33 cellular contexts compared by ENCODE assay signal in the genomic region with DNA sequence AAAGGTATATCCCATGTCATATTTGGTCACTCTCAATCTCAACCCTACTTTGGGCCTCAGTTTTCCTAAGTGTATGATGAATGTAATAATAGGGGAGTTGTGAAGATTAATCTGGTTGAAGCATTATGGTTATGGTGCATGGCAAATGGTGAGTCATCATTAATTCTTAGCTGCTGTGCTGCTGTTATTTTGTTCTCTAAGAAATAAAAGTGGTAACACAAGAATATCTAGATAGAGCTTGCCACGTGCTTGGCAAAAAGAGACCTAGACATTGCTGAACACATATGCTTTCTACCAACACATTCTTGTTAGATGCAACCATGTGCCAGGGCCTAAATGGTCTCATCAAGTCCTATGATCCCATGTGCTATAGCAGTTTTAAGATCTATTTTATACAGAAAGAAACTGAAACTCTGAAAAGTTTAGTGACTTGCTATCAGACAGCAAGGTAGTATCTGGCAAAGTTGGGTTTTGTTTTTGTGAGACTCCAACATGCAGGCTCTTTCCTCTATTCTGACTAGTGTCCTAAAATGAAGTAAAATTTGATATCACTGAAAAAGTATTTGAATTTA.
DNase-seq lines count a peak whose midpoint lies in the region; ATAC-seq, FAIRE-seq and TF ChIP-seq lines count a peak whose summit lies in the region.
"Had no signal": no experiment of that assay in that cellular context is flagged by ENCODE, and none has a peak within 500 bp of the region (broad histone marks: within the 10 kb centered on the region; RNA-seq: fewer than 3 reads in every experiment).

No MANE protein-coding gene starts in this region.

- H3K79me2 ChIP-seq in mammary epithelial cell (ENCODE audit: insufficient read depth, low read length) (no peaks in the 10 kb centered on the region), K562 (ENCODE audit: control insufficient read depth, insufficient read depth, low read length) (no peaks in the 10 kb centered on the region), trophoblast cell (ENCODE audit: control insufficient read depth, insufficient read depth, low read length, poor library complexity) (no peaks in the 10 kb centered on the region)

- no TSS peak for BruUV-seq in mammary epithelial cell (replicated peaks; lab: Mats Ljungman, UMichigan)
- no TSS peak for BruUV-seq in MCF 10A (replicated peaks; lab: Mats Ljungman, UMichigan)
- no TSS peak for BruUV-seq in K562 (replicated peaks; lab: Mats Ljungman, UMichigan)

- H4K91ac ChIP-seq in trophoblast cell (ENCODE audit: low read depth, low read length) = no peak overlapping the region

- DNase-seq in mammary epithelial cell (peak; percentile 34), MCF 10A (ENCODE audit: unreplicated experiment) (no peak), K562 (ENCODE audit: extremely low read depth in 1 of 4, low spot score in 3 of 4) (no peak), fibroblast of mammary gland (ENCODE audit: low read depth) (peak; percentile 37), trophoblast cell (no peak), sciatic nerve (ENCODE audit: low spot score) (no peak)
- DNase-seq: activated CD4-positive, CD25-positive, alpha-beta regulatory T cell; activated CD8-positive, alpha-beta memory T cell treated with anti-CD3 and anti-CD28 coated beads, Interleukin-2, amount 10 ng/mL, durations not matched to agents 7 days and 5 days; activated naive CD8-positive, alpha-beta T cell treated with anti-CD3 and anti-CD28 coated beads, Interleukin-2, amount 50 U/mL, for 24 hours; activated T-cell treated with anti-CD3 and anti-CD28 coated beads, Interleukin-2, amount 50 U/mL, for 48 hours; cerebellar nuclear complex; DND-41; GF-D8; KG1; left ventricle myocardium superior; naive B cell; NCI-H1417 treated with DMSO at 0.1 percent for 48 hours; NCI-H2081; NCI-H524 treated with DMSO at 0.1 percent for 48 hours; PC-9; SK-N-SH; small intestine; stimulated activated naive B cell treated with anti-CD40 and anti-IgM and Interleukin-4, amounts not matched to agents 10 μg/mL and 1 μg/mL and 100 μg/mL, for 72 hours; upper lobe of left lung had no signal

- H3K9me3 ChIP-seq in mammary epithelial cell (replicated peaks; ENCODE audit: insufficient read depth, low read length) (peaks cover 5% of the 10 kb centered on the region), K562 (replicated peaks; ENCODE audit: control insufficient read depth, insufficient read depth, low read depth, low read length) (no peaks in the 10 kb centered on the region), trophoblast cell (ENCODE audit: insufficient read depth, low read depth, low read length) (peaks cover 3% of the 10 kb centered on the region)
- H3K9me3 ChIP-seq: neutrophil, prostate gland, SK-N-SH, upper lobe of left lung had no signal

- CTCF ChIA-PET in mammary epithelial cell (lab: Charles Lee; ENCODE audit: low non-redundant PET) = no interaction called here
- CTCF ChIA-PET in MCF 10A (lab: Yijun Ruan, JAX) = no interaction called here
- CTCF ChIA-PET in K562 (lab: Yijun Ruan, JAX; ENCODE audit: low intra/inter-chr PET ratio) = no interaction called here

- H3K9me3 Mint-ChIP-seq in MCF 10A (ENCODE audit: unreplicated experiment) = peaks cover 8% of the 10 kb centered on the region
- peaks cover 9% of the 10 kb centered on the region for H3K9me3 Mint-ChIP-seq in activated T-helper 17 cell treated with anti-CD3 and anti-CD28 coated beads, Interleukin-2, amount 50 U/mL, for 72 hours
- H3K9me3 Mint-ChIP-seq: T-helper 1 cell treated with Interleukin-12 subunit alpha and Interleukin-12 subunit beta and Interleukin-4 antibody, amounts not matched to agents 30 μg/mL and 1 μg/mL, for 36 hours had no signal

- H2BK12ac ChIP-seq in trophoblast cell (ENCODE audit: low read length) = no peak overlapping the region

- H3K23ac ChIP-seq in trophoblast cell (ENCODE audit: low read length) = no peak overlapping the region

- H3K79me1 ChIP-seq in trophoblast cell (ENCODE audit: low read length) = no peaks in the 10 kb centered on the region

- TF ChIP-seq EP300 in K562 (IDR thresholded peaks at IDR 0.05; ENCODE audit: low read length) = no peak

- no peak overlapping the region for H3K18ac ChIP-seq in trophoblast cell (ENCODE audit: low read length)

- H3K36me3 Mint-ChIP-seq in MCF 10A (ENCODE audit: insufficient read depth, unreplicated experiment) = no peaks in the 10 kb centered on the region
- H3K36me3 Mint-ChIP-seq in activated T-helper 17 cell treated with anti-CD3 and anti-CD28 coated beads, Interleukin-2, amount 50 U/mL, for 72 hours (ENCODE audit: low read depth) = no peaks in the 10 kb centered on the region
- H3K36me3 Mint-ChIP-seq: activated CD8-positive, alpha-beta memory T cell treated with anti-CD3 and anti-CD28 coated beads, Interleukin-2, amount 10 ng/mL, durations not matched to agents 7 days and 5 days had no signal

- H3K27ac Mint-ChIP-seq in MCF 10A (ENCODE audit: low read depth, unreplicated experiment) = no peak overlapping the region
- H3K27ac Mint-ChIP-seq in activated T-helper 17 cell treated with anti-CD3 and anti-CD28 coated beads, Interleukin-2, amount 50 U/mL, for 72 hours = no peak overlapping the region
- H3K27ac Mint-ChIP-seq: activated CD8-positive, alpha-beta memory T cell treated with anti-CD3 and anti-CD28 coated beads, Interleukin-2, amount 10 ng/mL, durations not matched to agents 7 days and 5 days; activated naive CD8-positive, alpha-beta T cell treated with anti-CD3 and anti-CD28 coated beads, Interleukin-2, amount 50 U/mL, for 24 hours; naive B cell; stimulated activated naive B cell treated with anti-CD40 and anti-IgM and Interleukin-4, amounts not matched to agents 10 μg/mL and 1 μg/mL and 100 μg/mL, for 72 hours; T-helper 1 cell treated with Interleukin-12 subunit alpha and Interleukin-12 subunit beta and Interleukin-4 antibody, amounts not matched to agents 30 μg/mL and 1 μg/mL, for 36 hours had no signal

- no peak overlapping the region for H3K14ac ChIP-seq in trophoblast cell (ENCODE audit: low read length)

- TF ChIP-seq CTCF in mammary epithelial cell (conservative IDR thresholded peaks at IDR 0.05 in 1 of 2, IDR thresholded peaks at IDR 0.05 in 1 of 2; ENCODE audit: extremely low read depth in 1 of 2, insufficient read depth in 1 of 2, low read depth in 1 of 2, low read length in 2 of 2) = no peak
- no peak for TF ChIP-seq CTCF in MCF 10A (IDR thresholded peaks at IDR 0.05; ENCODE audit: unreplicated experiment)
- TF ChIP-seq CTCF in K562 (IDR thresholded peaks at IDR 0.05 in 2 of 3, conservative IDR thresholded peaks at IDR 0.05 in 1 of 3; ENCODE audit: insufficient read depth in 2 of 3, low read depth in 1 of 3, low read length in 3 of 3) = no peak
- no peak for TF ChIP-seq CTCF in fibroblast of mammary gland (conservative IDR thresholded peaks at IDR 0.05; ENCODE audit: control insufficient read depth, insufficient read depth, low read depth, low read length)

- intact Hi-C loops in mammary epithelial cell (cut with micrococcal nuclease) = no loop called here
- intact Hi-C loops in MCF 10A (cut with micrococcal nuclease) = loop anchor here (10.0 kb wide), 1 partner anchor 128 kb away; no protein-coding TSS in a partner anchor
- intact Hi-C loops in K562 (cut with micrococcal nuclease) = no loop called here
- intact Hi-C loops in sciatic nerve (cut with DNase I) = no loop called here

- H4K20me1 ChIP-seq in mammary epithelial cell (ENCODE audit: insufficient read depth, low read length) (no peaks in the 10 kb centered on the region), K562 (replicated peaks; ENCODE audit: control insufficient read depth, insufficient read depth, low read length) (no peaks in the 10 kb centered on the region)

- H3K4me1 ChIP-seq in mammary epithelial cell (ENCODE audit: insufficient read depth, low read length) (peaks cover 18% of the 10 kb centered on the region), K562 (replicated peaks in 1 of 2; ENCODE audit: control insufficient read depth in 2 of 2, insufficient read depth in 2 of 2, low read length in 2 of 2) (no peaks in the 10 kb centered on the region), trophoblast cell (ENCODE audit: control insufficient read depth in 1 of 2, insufficient read depth in 2 of 2, low read length in 2 of 2) (no peaks in the 10 kb centered on the region)
- H3K4me1 ChIP-seq: prostate gland, upper lobe of left lung had no signal

- no peak overlapping the region for H3K4me3 Mint-ChIP-seq in MCF 10A (ENCODE audit: unreplicated experiment)
- no peak overlapping the region for H3K4me3 Mint-ChIP-seq in activated T-helper 17 cell treated with anti-CD3 and anti-CD28 coated beads, Interleukin-2, amount 50 U/mL, for 72 hours
- H3K4me3 Mint-ChIP-seq: activated CD8-positive, alpha-beta memory T cell treated with anti-CD3 and anti-CD28 coated beads, Interleukin-2, amount 10 ng/mL, durations not matched to agents 7 days and 5 days; activated naive CD8-positive, alpha-beta T cell treated with anti-CD3 and anti-CD28 coated beads, Interleukin-2, amount 50 U/mL, for 24 hours; naive B cell; stimulated activated naive B cell treated with anti-CD40 and anti-IgM and Interleukin-4, amounts not matched to agents 10 μg/mL and 1 μg/mL and 100 μg/mL, for 72 hours; T-helper 1 cell treated with Interleukin-12 subunit alpha and Interleukin-12 subunit beta and Interleukin-4 antibody, amounts not matched to agents 30 μg/mL and 1 μg/mL, for 36 hours had no signal

- no peak for TF ChIP-seq POLR2A in K562 (conservative IDR thresholded peaks at IDR 0.05)

- H3K27ac ChIP-seq in mammary epithelial cell (ENCODE audit: insufficient read depth, low read depth, low read length) (no peak overlapping the region), K562 (ENCODE audit: extremely low read depth, low read depth, low read length) (no peak overlapping the region), trophoblast cell (ENCODE audit: low read depth, low read length) (no peak overlapping the region)
- H3K27ac ChIP-seq: 22Rv1, neutrophil, PC-9, prostate gland, upper lobe of left lung had no signal

- H3K4me2 ChIP-seq in mammary epithelial cell (ENCODE audit: insufficient read depth, low read depth, low read length) (no peak overlapping the region), K562 (ENCODE audit: insufficient read depth, low read length) (no peak overlapping the region), trophoblast cell (ENCODE audit: low read length) (no peak overlapping the region)
- H3K4me2 ChIP-seq: PC-9, SK-N-SH had no signal

- H2AK5ac ChIP-seq in trophoblast cell (ENCODE audit: low read length) = no peak overlapping the region

- no peak overlapping the region for H3K9ac ChIP-seq in mammary epithelial cell (ENCODE audit: insufficient read depth, low read length)
- no peak overlapping the region for H3K9ac ChIP-seq in K562 (ENCODE audit: insufficient read depth in 1 of 2, low read depth in 2 of 2, low read length in 2 of 2)
- H3K9ac ChIP-seq in trophoblast cell (ENCODE audit: low read length) = no peak overlapping the region
- H3K9ac ChIP-seq: SK-N-SH had no signal

- H4K8ac ChIP-seq in trophoblast cell (ENCODE audit: low read depth, low read length) = no peak overlapping the region

- dilution Hi-C loops in mammary epithelial cell (cut with HindIII; ENCODE audit: low sequenced_read_pairs) = no loop called here

- no peak for FAIRE-seq in K562 (lab: Jason Lieb, UNC)
- FAIRE-seq: H1, islet of Langerhans, small intestine had no signal

- POLR2A ChIA-PET in MCF 10A (lab: Yijun Ruan, JAX) = no interaction called here
- POLR2A ChIA-PET in K562 (lab: Yijun Ruan, JAX) = interaction anchor here (0.6 kb wide), 1 partner anchor 45 kb away, joined by 3 read pairs; no protein-coding TSS in a partner anchor

- H2BK120ac ChIP-seq in trophoblast cell (ENCODE audit: insufficient read depth, low read length, poor library complexity) = no peak overlapping the region

- peaks cover 14% of the 10 kb centered on the region for H3K4me1 Mint-ChIP-seq in MCF 10A (ENCODE audit: insufficient read depth, unreplicated experiment)
- H3K4me1 Mint-ChIP-seq in activated T-helper 17 cell treated with anti-CD3 and anti-CD28 coated beads, Interleukin-2, amount 50 U/mL, for 72 hours = no peaks in the 10 kb centered on the region
- H3K4me1 Mint-ChIP-seq: activated CD8-positive, alpha-beta memory T cell treated with anti-CD3 and anti-CD28 coated beads, Interleukin-2, amount 10 ng/mL, durations not matched to agents 7 days and 5 days; activated naive CD8-positive, alpha-beta T cell treated with anti-CD3 and anti-CD28 coated beads, Interleukin-2, amount 50 U/mL, for 24 hours had no signal

- H4K12ac ChIP-seq in trophoblast cell (ENCODE audit: low read depth, low read length) = no peak overlapping the region

- H2BK5ac ChIP-seq in trophoblast cell (ENCODE audit: low read depth, low read length, poor library complexity) = no peak overlapping the region

- H3K27me3 ChIP-seq in mammary epithelial cell (ENCODE audit: insufficient read depth, low read length) = no peaks in the 10 kb centered on the region
- H3K27me3 ChIP-seq in K562 (ENCODE audit: control insufficient read depth in 2 of 2, insufficient read depth in 2 of 2, low read length in 2 of 2) = no peaks in the 10 kb centered on the region
- H3K27me3 ChIP-seq in trophoblast cell (ENCODE audit: insufficient read depth, low read length) = no peaks in the 10 kb centered on the region
- H3K27me3 ChIP-seq: neutrophil, upper lobe of left lung had no signal

- no peaks in the 10 kb centered on the region for H3K27me3 Mint-ChIP-seq in MCF 10A (ENCODE audit: insufficient read depth, unreplicated experiment)
- no peaks in the 10 kb centered on the region for H3K27me3 Mint-ChIP-seq in activated T-helper 17 cell treated with anti-CD3 and anti-CD28 coated beads, Interleukin-2, amount 50 U/mL, for 72 hours
- H3K27me3 Mint-ChIP-seq: activated CD8-positive, alpha-beta memory T cell treated with anti-CD3 and anti-CD28 coated beads, Interleukin-2, amount 10 ng/mL, durations not matched to agents 7 days and 5 days; activated naive CD8-positive, alpha-beta T cell treated with anti-CD3 and anti-CD28 coated beads, Interleukin-2, amount 50 U/mL, for 24 hours; naive B cell; stimulated activated naive B cell treated with anti-CD40 and anti-IgM and Interleukin-4, amounts not matched to agents 10 μg/mL and 1 μg/mL and 100 μg/mL, for 72 hours had no signal

- TF ChIP-seq RAD21 in K562 (CRISPR knock-in tag; conservative IDR thresholded peaks at IDR 0.05 in 1 of 2, IDR thresholded peaks at IDR 0.05 in 1 of 2) = no peak

- H3K36me3 ChIP-seq in mammary epithelial cell (ENCODE audit: insufficient read depth, low read length) (no peaks in the 10 kb centered on the region), K562 (ENCODE audit: control insufficient read depth, insufficient read depth, low read length) (no peaks in the 10 kb centered on the region), trophoblast cell (ENCODE audit: control insufficient read depth in 1 of 2, insufficient read depth in 2 of 2, low read length in 2 of 2) (no peaks in the 10 kb centered on the region)
- H3K36me3 ChIP-seq: neutrophil, prostate gland, upper lobe of left lung had no signal

- H2AFZ ChIP-seq in mammary epithelial cell (ENCODE audit: low read depth, low read length) (peak overlapping the region; percentile 32), K562 (ENCODE audit: low read depth, low read length) (no peak overlapping the region), trophoblast cell (ENCODE audit: insufficient read depth, low read length, poor library complexity) (no peak overlapping the region)
- H2AFZ ChIP-seq: PC-9 had no signal

- H3K9me1 ChIP-seq in K562 (ENCODE audit: control insufficient read depth, insufficient read depth, low read length) = no peaks in the 10 kb centered on the region

- in situ Hi-C loops in mammary epithelial cell (cut with MboI; ENCODE audit: low sequenced_read_pairs in 2 of 2) (no loop called here), K562 (cut with MboI) (no loop called here)

- H3K4me3 ChIP-seq in mammary epithelial cell (replicated peaks in 1 of 3; ENCODE audit: insufficient read depth in 1 of 3, low read depth in 2 of 3, low read length in 3 of 3) (no peak overlapping the region), K562 (no peak overlapping the region), fibroblast of mammary gland (ENCODE audit: control insufficient read depth, low read depth, low read length) (no peak overlapping the region), trophoblast cell (ENCODE audit: low read depth, low read length) (no peak overlapping the region)
- H3K4me3 ChIP-seq: PC-9, prostate gland, upper lobe of left lung had no signal

- WGBS in mammary epithelial cell (ENCODE audit: low coverage, missing lambda C conversion rate) = 27% methylated on average over 1 of the region's 1 CpG
- 0% methylated on average over 1 of the region's 1 CpG for WGBS in K562 (ENCODE audit: insufficient coverage, low coverage, missing lambda C conversion rate)
- whole genome bisulfite sequencing in trophoblast cell (ENCODE audit: extremely low coverage, insufficient coverage, insufficient read length) = no CpG with 5 or more reads among the region's 1 CpG

- ATAC-seq in K562 (no peak), GM18867 (IDR thresholded peaks at IDR 0.05; ENCODE audit: unreplicated experiment) (no peak), sciatic nerve (no peak)
- ATAC-seq in activated T-helper 17 cell treated with anti-CD3 and anti-CD28 coated beads, Interleukin-2, amount 50 U/mL, for 72 hours (replicated peaks) = no peak
- ATAC-seq: activated CD8-positive, alpha-beta memory T cell treated with anti-CD3 and anti-CD28 coated beads, Interleukin-2, amount 10 ng/mL, durations not matched to agents 7 days and 5 days; activated naive CD8-positive, alpha-beta T cell treated with anti-CD3 and anti-CD28 coated beads, Interleukin-2, amount 50 U/mL, for 24 hours; left ventricle myocardium superior; Right ventricle myocardium inferior; stimulated activated naive B cell treated with anti-CD40 and anti-IgM and Interleukin-4, amounts not matched to agents 10 μg/mL and 1 μg/mL and 100 μg/mL, for 72 hours had no signal

- H3K4ac ChIP-seq in trophoblast cell (ENCODE audit: low read depth, low read length) = no peak overlapping the region

Comparison
In these comparisons a context has a peak if more than half of its experiments do, and no peak if none do; other contexts are left out.
1. DNase-seq: peak in mammary epithelial cell (single experiment) and fibroblast of mammary gland (single experiment); none in MCF 10A (single experiment), K562 (0 of 4), trophoblast cell (0 of 2) and sciatic nerve (single experiment).